ENCODE assay signal across 10 cellular contexts in genomic region chr4:122450847-122451246, GRCh38. TPM values are rescaled to one million over a fixed set of nuclear protein-coding genes. Genes with fewer than 3 reads are reported as not detected.
DNase-seq lines count a peak whose midpoint lies in the region; ATAC-seq, FAIRE-seq and TF ChIP-seq lines count a peak whose summit lies in the region.
"Had no signal": no experiment of that assay in that cellular context is flagged by ENCODE, and none has a peak within 500 bp of the region (broad histone marks: within the 10 kb centered on the region; RNA-seq: fewer than 3 reads in every experiment).

No MANE protein-coding gene starts in this region.

- FAIRE-seq in H54 (lab: Jason Lieb, UNC): no peak
- FAIRE-seq: islet of Langerhans had no signal

- no peak overlapping the region for H3K4me3 ChIP-seq in heart right ventricle
- H3K4me3 ChIP-seq: SJSA1 had no signal

- CTCF ChIA-PET in RWPE1 (lab: Yijun Ruan, JAX): no interaction called here

- no peaks in the 10 kb centered on the region for H3K27me3 ChIP-seq in heart right ventricle
- H3K27me3 ChIP-seq: SJSA1 had no signal

- DNase-seq in NCI-H82 (lab: John Stamatoyannopoulos, UW): peak; percentile 60
- no peak for DNase-seq in NCI-H82 treated with DMSO at 0.1 percent for 48 hours (lab: John Stamatoyannopoulos, UW; ENCODE audit: unreplicated experiment)
- DNase-seq in RWPE1 (ENCODE audit: low spot score): peak; percentile 3
- peak; percentile 48 for DNase-seq in ecto neural progenitor cell (ENCODE audit: low spot score)
- DNase-seq in stimulated activated CD8-positive, alpha-beta memory T cell treated with anti-CD3 and anti-CD28 coated beads, Interleukin-4, amount 100 ng/mL, for 48 hours: peak; percentile 30
- no peak for DNase-seq in H54 (ENCODE audit: insufficient read length, low spot score)
- no peak for DNase-seq in Right ventricle myocardium superior
- no peak for DNase-seq in heart right ventricle

- intact Hi-C loops in Right ventricle myocardium superior (cut with DNase I): no loop called here
- intact Hi-C loops in heart right ventricle (cut with DNase I): no loop called here

- H3K27ac ChIP-seq in RWPE1 (no peak overlapping the region), heart right ventricle (no peak overlapping the region)
- H3K27ac ChIP-seq: SJSA1 had no signal

- H3K36me3 ChIP-seq in heart right ventricle: no peaks in the 10 kb centered on the region
- H3K36me3 ChIP-seq: SJSA1 had no signal

- POLR2A ChIA-PET in RWPE1 (lab: Yijun Ruan, JAX; ENCODE audit: low non-redundant PET): no interaction called here

- no peaks in the 10 kb centered on the region for H3K4me1 ChIP-seq in heart right ventricle
- H3K4me1 ChIP-seq: SJSA1 had no signal

- H3K9me3 ChIP-seq in heart right ventricle: no peaks in the 10 kb centered on the region
- H3K9me3 ChIP-seq: SJSA1 had no signal

- TF ChIP-seq CTCF in RWPE1 (conservative IDR thresholded peaks at IDR 0.05; ENCODE audit: low read depth): no peak
- peak in 1 of 9 donors; percentile 21 for TF ChIP-seq CTCF in heart right ventricle (IDR thresholded peaks at IDR 0.05)

- TF ChIP-seq POLR2A in H54 (IDR thresholded peaks at IDR 0.05; ENCODE audit: low read depth, low read length): no peak

- ATAC-seq in Right ventricle myocardium superior (ENCODE audit: poor library complexity) (no peak), heart right ventricle (no peak)

RNA-seq across cellular contexts. Expression of gene IL2, which starts 5.7 kb away (rescaled TPM):
- total RNA-seq in Right ventricle myocardium superior (not detected), heart right ventricle (not detected)
- not detected for polyA plus RNA-seq in heart right ventricle
- total RNA-seq: SJSA1 had no signal

Comparison
In these comparisons a context has a peak if more than half of its experiments do, and no peak if none do; other contexts are left out.
1. DNase-seq: peak in NCI-H82 (single experiment), RWPE1 (single experiment), ecto neural progenitor cell (single experiment) and stimulated activated CD8-positive, alpha-beta memory T cell treated with anti-CD3 and anti-CD28 coated beads, Interleukin-4, amount 100 ng/mL, for 48 hours (single experiment); none in NCI-H82 treated with DMSO at 0.1 percent for 48 hours (single experiment), H54 (single experiment), Right ventricle myocardium superior (single experiment) and heart right ventricle (0 of 2).